Comparison of ENCODE assay signal across 1 cellular context in genomic region chr17:33942414-33942813, GRCh38.
TF ChIP-seq lines count a peak whose summit lies in the region.

No MANE protein-coding gene starts in this region.

TF ChIP-seq in K562, 482 proteins besides CTCF, POLR2A, EP300 and RAD21 (continued from another document and continues in another):
- TF ChIP-seq FOXO4 (CRISPR knock-in tag; IDR thresholded peaks at IDR 0.05) (no peak), ZFX (CRISPR knock-in tag; IDR thresholded peaks at IDR 0.05) (no peak), REST (CRISPR knock-in tag; IDR thresholded peaks at IDR 0.05; ENCODE audit: low read depth) (0 out of 2 replicates have a peak, but pooled peaks have one; percentile 39), MAZ (CRISPR knock-in tag; conservative IDR thresholded peaks at IDR 0.05 in 1 of 2, IDR thresholded peaks at IDR 0.05 in 1 of 2) (no peak), DACH1 (IDR thresholded peaks at IDR 0.05; ENCODE audit: partially characterized antibody) (no peak), SMARCB1 (IDR thresholded peaks at IDR 0.05; ENCODE audit: insufficient read length, low read depth) (no peak), ZNF354B (CRISPR knock-in tag; IDR thresholded peaks at IDR 0.05) (no peak), FOXP1 (CRISPR knock-in tag; IDR thresholded peaks at IDR 0.05) (no peak), TBP (optimal IDR thresholded peaks at IDR 0.05; ENCODE audit: low read depth, low read length) (no peak), HOMEZ (CRISPR knock-in tag; IDR thresholded peaks at IDR 0.05) (no peak), TBL1XR1 (IDR thresholded peaks at IDR 0.05; ENCODE audit: low read length in 2 of 2) (0 out of 4 replicates have a peak, but pooled peaks of 1 of the 2 experiments have one; percentile 17), DLX4 (CRISPR knock-in tag; IDR thresholded peaks at IDR 0.05) (no peak), NFE2 (IDR thresholded peaks at IDR 0.05; ENCODE audit: low read depth) (peak; percentile 78), SRF (CRISPR knock-in tag; IDR thresholded peaks at IDR 0.05) (no peak), CHD7 (IDR thresholded peaks at IDR 0.05; ENCODE audit: low read depth, low read length) (no peak), ADNP (tag; IDR thresholded peaks at IDR 0.05) (no peak), CBX2 (IDR thresholded peaks at IDR 0.05; ENCODE audit: insufficient read depth, low read length, poor library complexity, severe bottlenecking) (no peak), ZFP1 (CRISPR knock-in tag; IDR thresholded peaks at IDR 0.05) (no peak), XRCC5 (IDR thresholded peaks at IDR 0.05; ENCODE audit: low read depth, low read length) (0 out of 2 replicates have a peak, but pooled peaks have one; percentile 14), ZKSCAN3 (CRISPR knock-in tag; IDR thresholded peaks at IDR 0.05) (no peak), POLR2AphosphoS2 (IDR thresholded peaks at IDR 0.05; ENCODE audit: low read length) (no peak), IRF2 (CRISPR knock-in tag; IDR thresholded peaks at IDR 0.05) (no peak), ZNF121 (CRISPR knock-in tag; conservative IDR thresholded peaks at IDR 0.05) (no peak), FOXJ2 (tag; IDR thresholded peaks at IDR 0.05) (no peak), ZBTB17 (CRISPR knock-in tag; IDR thresholded peaks at IDR 0.05) (no peak), HDAC1 (IDR thresholded peaks at IDR 0.05) (no peak), ARID4B (CRISPR knock-in tag; IDR thresholded peaks at IDR 0.05) (no peak), TRIM25 (IDR thresholded peaks at IDR 0.05; ENCODE audit: borderline replicate concordance) (no peak), GATAD2A (IDR thresholded peaks at IDR 0.05) (0 out of 2 replicates have a peak, but pooled peaks have one; percentile 50), KAT7 (CRISPR knock-in tag; IDR thresholded peaks at IDR 0.05; ENCODE audit: borderline replicate concordance) (no peak), KLF13 (tag; IDR thresholded peaks at IDR 0.05; ENCODE audit: borderline replicate concordance, low read depth) (no peak)
- TF ChIP-seq, protein P1, sequence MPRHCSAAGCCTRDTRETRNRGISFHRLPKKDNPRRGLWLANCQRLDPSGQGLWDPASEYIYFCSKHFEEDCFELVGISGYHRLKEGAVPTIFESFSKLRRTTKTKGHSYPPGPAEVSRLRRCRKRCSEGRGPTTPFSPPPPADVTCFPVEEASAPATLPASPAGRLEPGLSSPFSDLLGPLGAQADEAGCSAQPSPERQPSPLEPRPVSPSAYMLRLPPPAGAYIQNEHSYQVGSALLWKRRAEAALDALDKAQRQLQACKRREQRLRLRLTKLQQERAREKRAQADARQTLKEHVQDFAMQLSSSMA (CRISPR knock-in tag; IDR thresholded peaks at IDR 0.05), result no peak
